In the genomic region with DNA sequence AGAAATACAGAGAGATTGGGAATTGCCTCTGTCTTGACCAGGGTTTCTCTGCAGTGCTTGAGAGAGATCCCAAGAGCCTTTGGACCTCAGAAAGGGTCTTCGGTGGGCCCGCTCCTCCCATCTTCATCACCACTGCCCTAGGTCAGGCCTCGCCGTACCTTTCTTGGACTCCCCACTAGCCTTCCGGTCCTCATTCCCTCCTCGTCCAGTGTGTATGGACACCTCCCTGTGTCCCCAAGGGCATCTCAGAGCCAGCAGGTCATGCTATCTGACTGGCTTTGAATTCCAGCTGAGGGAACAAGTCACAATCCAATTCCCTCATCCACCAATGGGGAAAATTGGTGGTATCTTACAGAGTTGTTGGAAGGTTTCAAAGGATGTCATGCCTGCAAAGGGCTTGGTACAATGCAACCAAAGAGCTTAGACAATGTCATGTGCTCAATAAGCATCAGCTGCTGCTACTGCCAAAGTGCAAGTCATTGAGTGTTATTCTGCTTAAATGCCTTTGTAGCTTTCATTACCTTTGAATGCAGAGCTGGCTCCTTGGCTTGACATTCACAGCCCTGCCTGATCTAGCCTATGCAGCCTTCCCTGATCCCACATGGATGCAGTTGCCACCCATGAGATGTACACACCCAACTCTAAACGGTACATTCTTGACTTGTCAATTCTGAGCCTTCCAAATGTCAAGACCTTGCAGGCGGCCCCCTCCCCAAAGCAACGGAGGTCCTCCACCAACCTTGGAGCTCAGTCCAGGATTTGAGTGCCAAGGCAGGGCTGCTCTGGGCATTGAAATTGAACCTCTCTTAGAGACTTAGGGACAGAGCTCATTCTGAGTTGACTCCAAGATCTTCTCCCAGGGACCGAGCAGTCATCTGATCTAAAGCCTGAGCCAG, we compare ENCODE assay signal across 20 cellular contexts. TPM values are rescaled to one million over a fixed set of nuclear protein-coding genes. Genes with fewer than 3 reads are reported as not detected.
DNase-seq lines count a peak whose midpoint lies in the region; ATAC-seq and TF ChIP-seq lines count a peak whose summit lies in the region.
"Had no signal": no experiment of that assay in that cellular context is flagged by ENCODE, and none has a peak within 500 bp of the region (broad histone marks: within the 10 kb centered on the region; RNA-seq: fewer than 3 reads in every experiment).

No MANE protein-coding gene starts in this region.

- no peak for DNase-seq in Right ventricle myocardium inferior (ENCODE audit: missing footprints)
- DNase-seq in left cardiac atrium, result no peak
- DNase-seq in WTC11 (ENCODE audit: low spot score), result peak; percentile 1
- DNase-seq in left ventricle myocardium superior, result no peak
- DNase-seq in suprapubic skin (ENCODE audit: low spot score in 2 of 2), result peak; percentile 24 to 50
- no peak for DNase-seq in MG63
- DNase-seq in activated gamma-delta T cell treated with Interleukin-2 at 50 U/mL for 16 hours, result no peak
- DNase-seq in HPDE6-E6E7 (ENCODE audit: extremely low spot score), result no peak
- DNase-seq: BE2C; Calu3; CD4-positive, alpha-beta T cell; DMS53; EL; KBM-7; NCI-H1105 treated with DMSO at 0.1 percent for 48 hours; NCI-H187; NCI-H2107; NCI-H524; NCI-H82; SJCRH30 had no signal

- no peaks in the 10 kb centered on the region for H3K9me3 ChIP-seq in suprapubic skin
- peaks cover 8% of the 10 kb centered on the region for H3K9me3 ChIP-seq in MG63
- H3K9me3 ChIP-seq: BE2C, SJCRH30 had no signal

- no peak overlapping the region for H3K4me3 Mint-ChIP-seq in WTC11
- H3K4me3 Mint-ChIP-seq: CD4-positive, alpha-beta T cell had no signal

- no peak for TF ChIP-seq POLR2A in suprapubic skin (IDR thresholded peaks at IDR 0.05)

- H3K27me3 Mint-ChIP-seq in WTC11 (ENCODE audit: low read depth), result peaks cover 11% of the 10 kb centered on the region; the same call in 1 of the 2 replicates
- H3K27me3 Mint-ChIP-seq: CD4-positive, alpha-beta T cell had no signal

- H3K36me3 Mint-ChIP-seq in WTC11, result peaks cover 46% of the 10 kb centered on the region

- no peaks in the 10 kb centered on the region for H3K4me1 ChIP-seq in suprapubic skin
- H3K4me1 ChIP-seq: SJCRH30 had no signal

- H3K4me1 Mint-ChIP-seq in WTC11, result peaks cover 9% of the 10 kb centered on the region

- ATAC-seq in Right ventricle myocardium inferior, result peak; percentile 38
- ATAC-seq in left cardiac atrium, result no peak
- no peak for ATAC-seq in WTC11
- peak; percentile 67 for ATAC-seq in left ventricle myocardium superior

- no peak for TF ChIP-seq EP300 in suprapubic skin (IDR thresholded peaks at IDR 0.05)

- H3K4me3 ChIP-seq in suprapubic skin (no peak overlapping the region), MG63 (no peak overlapping the region)
- H3K4me3 ChIP-seq: SJCRH30 had no signal

- H3K27ac Mint-ChIP-seq in WTC11, result no peak overlapping the region
- H3K27ac Mint-ChIP-seq: CD4-positive, alpha-beta T cell had no signal

- no peaks in the 10 kb centered on the region for H3K36me3 ChIP-seq in suprapubic skin
- H3K36me3 ChIP-seq in MG63, result no peaks in the 10 kb centered on the region
- H3K36me3 ChIP-seq: BE2C, SJCRH30 had no signal

- intact Hi-C loops in Right ventricle myocardium inferior (cut with DNase I) (loop anchor here (5.0 kb wide), 1 partner anchor 59 kb away; the partner anchor contains the start of gene HRH2), left cardiac atrium (cut with DNase I) (loop anchor here in 1 of 2 donors (5.0 kb wide), 1 partner anchor 184 kb away; no protein-coding TSS in a partner anchor), left ventricle myocardium superior (cut with micrococcal nuclease) (loop anchor here (5.0 kb wide), 1 partner anchor 184 kb away; no protein-coding TSS in a partner anchor)

- TF ChIP-seq CTCF in WTC11 (IDR thresholded peaks at IDR 0.05), result no peak
- no peak for TF ChIP-seq CTCF in suprapubic skin (IDR thresholded peaks at IDR 0.05)

- H3K27me3 ChIP-seq in suprapubic skin (no peaks in the 10 kb centered on the region), MG63 (no peaks in the 10 kb centered on the region)
- H3K27me3 ChIP-seq: BE2C, SJCRH30 had no signal

- CTCF ChIA-PET in WTC11 (lab: Charles Lee), result interaction anchor here (0.9 to 3.9 kb wide), 2 partner anchors 19 to 182 kb away, joined by 3 to 24 read pairs; no protein-coding TSS in a partner anchor

- H3K9me3 Mint-ChIP-seq in WTC11, result peaks cover 42% of the 10 kb centered on the region

- no peak overlapping the region for H3K27ac ChIP-seq in suprapubic skin
- H3K27ac ChIP-seq: SJCRH30 had no signal

- POLR2A ChIA-PET in WTC11 (lab: Charles Lee), result no interaction called here

- 98% methylated on average over 10 of the region's 10 CpGs for WGBS in suprapubic skin

TF ChIP-seq in WTC11, 78 proteins besides CTCF, POLR2A, EP300 and RAD21:
- TF ChIP-seq FOXK1 (CRISPR knock-in tag; IDR thresholded peaks at IDR 0.05) (no peak), GRHL2 (CRISPR knock-in tag; IDR thresholded peaks at IDR 0.05; ENCODE audit: insufficient replicate concordance, severe bottlenecking) (no peak), PRRX2 (CRISPR knock-in tag; IDR thresholded peaks at IDR 0.05) (no peak), ESRRA (CRISPR knock-in tag; IDR thresholded peaks at IDR 0.05; ENCODE audit: borderline replicate concordance) (no peak)
- TF ChIP-seq, protein P1, sequence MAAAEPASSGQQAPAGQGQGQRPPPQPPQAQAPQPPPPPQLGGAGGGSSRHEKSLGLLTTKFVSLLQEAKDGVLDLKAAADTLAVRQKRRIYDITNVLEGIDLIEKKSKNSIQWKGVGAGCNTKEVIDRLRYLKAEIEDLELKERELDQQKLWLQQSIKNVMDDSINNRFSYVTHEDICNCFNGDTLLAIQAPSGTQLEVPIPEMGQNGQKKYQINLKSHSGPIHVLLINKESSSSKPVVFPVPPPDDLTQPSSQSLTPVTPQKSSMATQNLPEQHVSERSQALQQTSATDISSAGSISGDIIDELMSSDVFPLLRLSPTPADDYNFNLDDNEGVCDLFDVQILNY (CRISPR knock-in tag; IDR thresholded peaks at IDR 0.05), result no peak
- TF ChIP-seq, protein P2, sequence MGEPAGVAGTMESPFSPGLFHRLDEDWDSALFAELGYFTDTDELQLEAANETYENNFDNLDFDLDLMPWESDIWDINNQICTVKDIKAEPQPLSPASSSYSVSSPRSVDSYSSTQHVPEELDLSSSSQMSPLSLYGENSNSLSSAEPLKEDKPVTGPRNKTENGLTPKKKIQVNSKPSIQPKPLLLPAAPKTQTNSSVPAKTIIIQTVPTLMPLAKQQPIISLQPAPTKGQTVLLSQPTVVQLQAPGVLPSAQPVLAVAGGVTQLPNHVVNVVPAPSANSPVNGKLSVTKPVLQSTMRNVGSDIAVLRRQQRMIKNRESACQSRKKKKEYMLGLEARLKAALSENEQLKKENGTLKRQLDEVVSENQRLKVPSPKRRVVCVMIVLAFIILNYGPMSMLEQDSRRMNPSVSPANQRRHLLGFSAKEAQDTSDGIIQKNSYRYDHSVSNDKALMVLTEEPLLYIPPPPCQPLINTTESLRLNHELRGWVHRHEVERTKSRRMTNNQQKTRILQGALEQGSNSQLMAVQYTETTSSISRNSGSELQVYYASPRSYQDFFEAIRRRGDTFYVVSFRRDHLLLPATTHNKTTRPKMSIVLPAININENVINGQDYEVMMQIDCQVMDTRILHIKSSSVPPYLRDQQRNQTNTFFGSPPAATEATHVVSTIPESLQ (CRISPR knock-in tag; IDR thresholded peaks at IDR 0.05), result no peak

RNA-seq across cellular contexts. Expression of gene HRH2, which starts 58.0 kb away (rescaled TPM):
- 46.6 TPM for total RNA-seq in Right ventricle myocardium inferior
- total RNA-seq in left cardiac atrium, result 10 to 100 TPM; 20.0 to 24.3 TPM
- 9.3 to 12.7 TPM (median 12.2 TPM) in 3 replicates for total RNA-seq in WTC11 (2021)
- 58.0 TPM for total RNA-seq in left ventricle myocardium superior
- total RNA-seq in suprapubic skin, result 1 to 10 TPM in 2 of 4 donors, under 1 TPM in 2; 0.81 to 1.4 (median 1.0) TPM
- total RNA-seq in MG63 (2014; rRNA removed; shearing (Covaris generic); ENCODE audit: low replicate concordance), result not detected in 2 replicates
- total RNA-seq: Calu3, SJCRH30 had no signal

Comparison
In these comparisons a context has a peak if more than half of its experiments do, and no peak if none do; other contexts are left out.
1. ATAC-seq: peak in Right ventricle myocardium inferior (single experiment) and left ventricle myocardium superior (single experiment); none in left cardiac atrium (0 of 2) and WTC11 (single experiment).
2. DNase-seq: peak in WTC11 (single experiment) and suprapubic skin (2 of 2); none in Right ventricle myocardium inferior (single experiment), left cardiac atrium (single experiment), left ventricle myocardium superior (single experiment), MG63 (single experiment), activated gamma-delta T cell treated with Interleukin-2 at 50 U/mL for 16 hours (single experiment) and HPDE6-E6E7 (single experiment).